Comparison of ENCODE assay signal across 28 cellular contexts in the genomic region with DNA sequence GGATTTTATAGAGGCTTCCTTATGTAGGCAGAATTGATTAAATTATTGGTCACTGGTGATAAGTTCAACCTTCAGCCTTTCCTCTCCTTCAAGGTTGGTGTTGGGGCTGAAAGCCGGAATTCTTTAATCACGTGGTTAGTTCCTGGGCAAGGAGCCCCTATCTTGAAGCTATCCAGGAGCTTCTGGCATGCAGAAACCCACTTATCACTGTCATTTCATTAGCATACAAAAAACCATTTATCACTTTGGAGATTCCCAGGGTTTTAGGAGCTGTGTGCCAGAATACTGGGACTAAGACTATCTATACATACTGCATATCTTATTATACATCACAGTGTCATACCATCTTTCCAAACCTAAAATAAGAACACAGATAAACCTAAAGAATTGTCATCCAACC.
"Had no signal": no experiment of that assay in that cellular context is flagged by ENCODE, and none has a peak within 500 bp of the region (broad histone marks: within the 10 kb centered on the region; RNA-seq: fewer than 3 reads in every experiment).

No MANE protein-coding gene starts in this region.

- H3K9me3 Mint-ChIP-seq: effector memory CD8-positive, alpha-beta T cell had no signal

- H3K27ac Mint-ChIP-seq: activated CD4-positive, alpha-beta memory T cell treated with anti-CD3 and anti-CD28 coated beads, Interleukin-2, amount 10 ng/mL, durations not matched to agents 7 days and 5 days; activated CD4-positive, alpha-beta T cell treated with anti-CD3 and anti-CD28 coated beads for 36 hours; activated CD4-positive, alpha-beta T cell treated with anti-CD3 and anti-CD28 coated beads, Interleukin-2, amount 10 ng/mL, durations not matched to agents 7 days and 5 days; activated naive CD4-positive, alpha-beta T cell treated with anti-CD3 and anti-CD28 coated beads, Interleukin-2, amount 10 ng/mL, durations not matched to agents 7 days and 5 days; activated naive CD8-positive, alpha-beta T cell treated with anti-CD3 and anti-CD28 coated beads, Interleukin-2, amount 10 ng/mL, durations not matched to agents 7 days and 5 days; activated T-cell treated with anti-CD3 and anti-CD28 coated beads, Interleukin-2, amount 50 U/mL, for 24 hours; activated T-cell treated with anti-CD3 and anti-CD28 coated beads, Interleukin-2, amount 50 U/mL, for 72 hours had no signal

- ATAC-seq: activated CD4-positive, alpha-beta T cell treated with anti-CD3 and anti-CD28 coated beads for 36 hours; activated naive CD4-positive, alpha-beta T cell treated with anti-CD3 and anti-CD28 coated beads, Interleukin-2, amount 50 U/mL, for 72 hours; activated T-cell treated with anti-CD3 and anti-CD28 coated beads, Interleukin-2, amount 50 U/mL, for 72 hours; effector memory CD8-positive, alpha-beta T cell had no signal

- H3K27ac ChIP-seq: brain microvascular endothelial cell, epithelial cell of prostate, esophagus squamous epithelium had no signal

- H3K27me3 Mint-ChIP-seq: activated CD4-positive, alpha-beta memory T cell treated with anti-CD3 and anti-CD28 coated beads, Interleukin-2, amount 10 ng/mL, durations not matched to agents 7 days and 5 days; activated CD4-positive, alpha-beta T cell treated with anti-CD3 and anti-CD28 coated beads for 36 hours; activated CD4-positive, alpha-beta T cell treated with anti-CD3 and anti-CD28 coated beads, Interleukin-2, amount 10 ng/mL, durations not matched to agents 7 days and 5 days; activated naive CD4-positive, alpha-beta T cell treated with anti-CD3 and anti-CD28 coated beads, Interleukin-2, amount 10 ng/mL, durations not matched to agents 7 days and 5 days; activated naive CD8-positive, alpha-beta T cell treated with anti-CD3 and anti-CD28 coated beads, Interleukin-2, amount 10 ng/mL, durations not matched to agents 7 days and 5 days; activated T-cell treated with anti-CD3 and anti-CD28 coated beads, Interleukin-2, amount 50 U/mL, for 24 hours; effector memory CD8-positive, alpha-beta T cell had no signal

- H3K4me3 ChIP-seq: esophagus squamous epithelium had no signal

- H3K36me3 ChIP-seq: brain microvascular endothelial cell had no signal

- H3K9me3 ChIP-seq: esophagus squamous epithelium had no signal

- H3K4me1 ChIP-seq: esophagus squamous epithelium had no signal

- H3K27me3 ChIP-seq: brain microvascular endothelial cell, esophagus squamous epithelium had no signal

- DNase-seq: activated CD4-positive, alpha-beta memory T cell treated with anti-CD3 and anti-CD28 coated beads, Interleukin-2, amount 10 ng/mL, durations not matched to agents 7 days and 5 days; activated CD4-positive, alpha-beta T cell treated with anti-CD3 and anti-CD28 coated beads for 36 hours; activated CD4-positive, alpha-beta T cell treated with anti-CD3 and anti-CD28 coated beads, Interleukin-2, amount 10 ng/mL, durations not matched to agents 7 days and 5 days; activated CD4-positive, alpha-beta T cell treated with anti-CD3 and anti-CD28 coated beads, Interleukin-2, amount 50 U/mL, for 4 hours; activated CD4-positive, CD25-positive, alpha-beta regulatory T cell; activated CD4-positive, CD25-positive, alpha-beta regulatory T cell treated with anti-CD3 and anti-CD28 coated beads, Interleukin-2, amount 50 U/mL, for 72 hours; activated CD8-positive, alpha-beta memory T cell treated with anti-CD3 and anti-CD28 coated beads, Interleukin-2, amount 50 U/mL, for 48 hours; activated gamma-delta T cell; activated naive CD4-positive, alpha-beta T cell; activated naive CD4-positive, alpha-beta T cell treated with anti-CD3 and anti-CD28 coated beads, Interleukin-2, amount 10 ng/mL, durations not matched to agents 7 days and 5 days; activated naive CD8-positive, alpha-beta T cell treated with anti-CD3 and anti-CD28 coated beads, Interleukin-2, amount 10 ng/mL, durations not matched to agents 7 days and 5 days; activated T-cell treated with anti-CD3 and anti-CD28 coated beads for 4 hours; activated T-cell treated with anti-CD3 and anti-CD28 coated beads, Interleukin-2, amount 50 U/mL, for 24 hours; activated T-cell treated with anti-CD3 and anti-CD28 coated beads, Interleukin-2, amount 50 U/mL, for 72 hours; amniotic stem cell; anterior cingulate cortex; brain microvascular endothelial cell; caudate nucleus; cortex of kidney; dermis blood vessel endothelial cell; effector CD4-positive, alpha-beta T cell; effector memory CD8-positive, alpha-beta T cell; esophagus squamous epithelium; foreskin fibroblast; head of caudate nucleus; T-helper 2 cell had no signal

- H3K4me1 Mint-ChIP-seq: activated CD4-positive, alpha-beta memory T cell treated with anti-CD3 and anti-CD28 coated beads, Interleukin-2, amount 10 ng/mL, durations not matched to agents 7 days and 5 days; activated CD4-positive, alpha-beta T cell treated with anti-CD3 and anti-CD28 coated beads for 36 hours; activated CD4-positive, alpha-beta T cell treated with anti-CD3 and anti-CD28 coated beads, Interleukin-2, amount 10 ng/mL, durations not matched to agents 7 days and 5 days; activated naive CD4-positive, alpha-beta T cell treated with anti-CD3 and anti-CD28 coated beads, Interleukin-2, amount 10 ng/mL, durations not matched to agents 7 days and 5 days; activated naive CD8-positive, alpha-beta T cell treated with anti-CD3 and anti-CD28 coated beads, Interleukin-2, amount 10 ng/mL, durations not matched to agents 7 days and 5 days had no signal

- H3K4me3 Mint-ChIP-seq: activated CD4-positive, alpha-beta memory T cell treated with anti-CD3 and anti-CD28 coated beads, Interleukin-2, amount 10 ng/mL, durations not matched to agents 7 days and 5 days; activated CD4-positive, alpha-beta T cell treated with anti-CD3 and anti-CD28 coated beads for 36 hours; activated CD4-positive, alpha-beta T cell treated with anti-CD3 and anti-CD28 coated beads, Interleukin-2, amount 10 ng/mL, durations not matched to agents 7 days and 5 days; activated naive CD4-positive, alpha-beta T cell treated with anti-CD3 and anti-CD28 coated beads, Interleukin-2, amount 10 ng/mL, durations not matched to agents 7 days and 5 days; activated naive CD8-positive, alpha-beta T cell treated with anti-CD3 and anti-CD28 coated beads, Interleukin-2, amount 10 ng/mL, durations not matched to agents 7 days and 5 days; activated T-cell treated with anti-CD3 and anti-CD28 coated beads, Interleukin-2, amount 50 U/mL, for 24 hours; activated T-cell treated with anti-CD3 and anti-CD28 coated beads, Interleukin-2, amount 50 U/mL, for 72 hours; effector memory CD8-positive, alpha-beta T cell had no signal
